21 cellular contexts compared by ENCODE assay signal in genomic region chr6:149642829-149643580, GRCh38. TPM values are rescaled to one million over a fixed set of nuclear protein-coding genes. Genes with fewer than 3 reads are reported as not detected.
DNase-seq lines count a peak whose midpoint lies in the region; ATAC-seq, FAIRE-seq and TF ChIP-seq lines count a peak whose summit lies in the region.
"Had no signal": no experiment of that assay in that cellular context is flagged by ENCODE, and none has a peak within 500 bp of the region (broad histone marks: within the 10 kb centered on the region; RNA-seq: fewer than 3 reads in every experiment).

No MANE protein-coding gene starts in this region.

- 25 to 38% (median 37%) methylated on average over 1 of the region's 1 CpG for WGBS in psoas muscle, 3 donors

- H3K9me3 ChIP-seq in psoas muscle: no peaks in the 10 kb centered on the region
- H3K9me3 ChIP-seq: spleen, thoracic aorta had no signal

- no peak for DNase-seq in GM12892 (ENCODE audit: insufficient read length)
- DNase-seq in brain microvascular endothelial cell: peak; percentile 12
- no peak for DNase-seq in psoas muscle
- DNase-seq in activated T-cell treated with anti-CD3 and anti-CD28 coated beads, Interleukin-2, amount 50 U/mL, for 4 hours: no peak
- DNase-seq in activated CD4-positive, alpha-beta T cell treated with anti-CD3 and anti-CD28 coated beads, Interleukin-2, amount 50 U/mL, for 48 hours: no peak
- DNase-seq: activated CD4-positive, alpha-beta T cell treated with anti-CD3 and anti-CD28 coated beads for 4 hours; CD4-positive, alpha-beta T cell; H7; hippocampal formation; NCI-H146; NCI-H510A; nucleus accumbens; PC-9; spleen had no signal

- H3K4me1 Mint-ChIP-seq in activated T-cell treated with anti-CD3 and anti-CD28 coated beads, Interleukin-2, amount 50 U/mL, for 4 hours (ENCODE audit: low read depth): peaks cover 31% of the 10 kb centered on the region

- ATAC-seq in HG02885 (IDR thresholded peaks at IDR 0.05; ENCODE audit: poor library complexity, unreplicated experiment) (peak; percentile 59), psoas muscle (peak; percentile 60 to 88 (median 78)), HG03342 (IDR thresholded peaks at IDR 0.05; ENCODE audit: unreplicated experiment) (no peak), GM19397 (IDR thresholded peaks at IDR 0.05; ENCODE audit: unreplicated experiment) (no peak)
- ATAC-seq in activated T-cell treated with anti-CD3 and anti-CD28 coated beads, Interleukin-2, amount 50 U/mL, for 4 hours: no peak

- peaks cover 18% of the 10 kb centered on the region for H3K4me1 ChIP-seq in psoas muscle

- H3K36me3 ChIP-seq in brain microvascular endothelial cell (replicated peaks): no peaks in the 10 kb centered on the region
- H3K36me3 ChIP-seq in psoas muscle (ENCODE audit: insufficient read depth in 1 of 2, low read depth in 1 of 2): peaks cover 2 to 4% of the 10 kb centered on the region in 2 donors
- H3K36me3 ChIP-seq: thoracic aorta had no signal

- peaks cover 7% of the 10 kb centered on the region for H3K36me3 Mint-ChIP-seq in activated T-cell treated with anti-CD3 and anti-CD28 coated beads, Interleukin-2, amount 50 U/mL, for 4 hours (ENCODE audit: insufficient read depth)

- no peak for TF ChIP-seq CTCF in brain microvascular endothelial cell (IDR thresholded peaks at IDR 0.05; ENCODE audit: low read depth, low read length, missing control alignments)
- TF ChIP-seq CTCF in psoas muscle (IDR thresholded peaks at IDR 0.05): no peak

- no peaks in the 10 kb centered on the region for H3K27me3 Mint-ChIP-seq in activated T-cell treated with anti-CD3 and anti-CD28 coated beads, Interleukin-2, amount 50 U/mL, for 4 hours (ENCODE audit: low read depth)
- H3K27me3 Mint-ChIP-seq: CD4-positive, alpha-beta T cell; IgD-negative memory B cell had no signal

- no peak for TF ChIP-seq POLR2A in GM12892 (IDR thresholded peaks at IDR 0.05; ENCODE audit: low read depth, low read length)

- H3K4me3 ChIP-seq in brain microvascular endothelial cell (ENCODE audit: low read depth, low read length) (no peak overlapping the region), psoas muscle (no peak overlapping the region)
- H3K4me3 ChIP-seq: lung, PC-9, spleen, thoracic aorta had no signal

- H3K9me3 Mint-ChIP-seq in activated T-cell treated with anti-CD3 and anti-CD28 coated beads, Interleukin-2, amount 50 U/mL, for 4 hours: no peaks in the 10 kb centered on the region
- H3K9me3 Mint-ChIP-seq: CD4-positive, alpha-beta T cell; IgD-negative memory B cell had no signal

- H3K27me3 ChIP-seq in brain microvascular endothelial cell (replicated peaks) (no peaks in the 10 kb centered on the region), psoas muscle (ENCODE audit: insufficient read depth in 3 of 3, low read length in 2 of 3) (no peaks in the 10 kb centered on the region)
- H3K27me3 ChIP-seq: spleen had no signal

- in situ Hi-C loops in brain microvascular endothelial cell (cut with HindIII; ENCODE audit: low pct_ligation_motif_present, low sequenced_read_pairs): no loop called here

- H3K27ac ChIP-seq in brain microvascular endothelial cell (no peak overlapping the region), psoas muscle (peak overlapping the region; percentile 72)
- H3K27ac ChIP-seq: PC-9, spleen, thoracic aorta had no signal

- no peak overlapping the region for H3K4me3 Mint-ChIP-seq in activated T-cell treated with anti-CD3 and anti-CD28 coated beads, Interleukin-2, amount 50 U/mL, for 4 hours
- H3K4me3 Mint-ChIP-seq: CD4-positive, alpha-beta T cell had no signal

- peak; percentile 78 for FAIRE-seq in GM12892 (lab: Jason Lieb, UNC)
- FAIRE-seq: endometrium had no signal

- intact Hi-C loops in psoas muscle (cut with DNase I): no loop called here

RNA-seq across cellular contexts. Expression of gene KATNA1, which starts 5.5 kb away (rescaled TPM):
- polyA plus RNA-seq in GM12892 (2012; ENCODE audit: missing spikeins): 18.9 TPM
- total RNA-seq in psoas muscle: 10 to 100 TPM; 10.7 to 24.5 (median 16.4) TPM
- 10 to 100 TPM; 19.2 to 30.1 (median 29.1) TPM for polyA plus RNA-seq in psoas muscle
- total RNA-seq in activated T-cell treated with anti-CD3 and anti-CD28 coated beads, Interleukin-2, amount 50 U/mL, for 4 hours: 10 to 100 TPM; 16.6 to 18.4 (median 17.0) TPM

Comparison
In these comparisons a context has a peak if more than half of its experiments do, and no peak if none do; other contexts are left out.
1. ATAC-seq: peak in HG02885 (single experiment) and psoas muscle (4 of 4); none in activated T-cell treated with anti-CD3 and anti-CD28 coated beads, Interleukin-2, amount 50 U/mL, for 4 hours (0 of 2), HG03342 (single experiment) and GM19397 (single experiment).